In the genomic region with DNA sequence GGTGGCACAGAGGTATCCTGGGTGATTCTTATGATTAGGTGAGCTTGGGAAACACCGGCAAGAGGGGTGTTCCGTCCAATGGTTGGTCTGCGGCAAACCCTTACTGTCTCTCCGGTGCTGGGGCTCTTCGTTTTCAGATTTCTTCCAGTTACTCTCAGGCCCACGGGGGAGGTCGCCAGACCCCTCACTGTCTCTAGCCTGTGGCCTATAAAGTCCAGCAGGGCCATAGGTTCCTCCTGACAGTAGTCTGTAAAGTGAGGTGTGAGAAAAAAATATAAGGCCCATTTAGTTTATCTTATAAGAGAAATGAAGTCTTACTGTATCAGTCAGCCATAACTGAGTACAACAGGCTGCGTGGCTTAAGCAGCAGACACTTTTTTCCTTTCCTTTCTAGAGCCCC, we compare ENCODE assay signal across 15 cellular contexts. TPM values are rescaled to one million over a fixed set of nuclear protein-coding genes. Genes with fewer than 3 reads are reported as not detected.
A peak's percentile ranks its signal among the peaks of the same experiment; 100 is the strongest.
DNase-seq lines count a peak whose midpoint lies in the region; ATAC-seq, FAIRE-seq and TF ChIP-seq lines count a peak whose summit lies in the region.
"Had no signal": no experiment of that assay in that cellular context is flagged by ENCODE, and none has a peak within 500 bp of the region (broad histone marks: within the 10 kb centered on the region; RNA-seq: fewer than 3 reads in every experiment).

No MANE protein-coding gene starts in this region.

- 55% methylated on average over 8 of the region's 8 CpGs; no CpG with 5 or more reads in 1 of the 2 experiments for WGBS in H1 (ENCODE audit: extremely low coverage in 1 of 2, insufficient coverage in 1 of 2, insufficient read length in 1 of 2, insufficient replicate concordance in 2 of 2, low coverage in 1 of 2, low lambda C conversion rate in 2 of 2, missing lambda C conversion rate in 1 of 2), 2 experiments

- H3K27me3 ChIP-seq in ACC112 (ENCODE audit: insufficient read depth, low read length) (peaks cover 34% of the 10 kb centered on the region), H1 (replicated peaks in 1 of 4; ENCODE audit: control insufficient read depth in 3 of 4, extremely low read depth in 1 of 4, insufficient read depth in 3 of 4, low read length in 3 of 4) (peaks cover 19 to 45% (median 36%) of the 10 kb centered on the region in 4 experiments)

- no peak for TF ChIP-seq EP300 in H1 (IDR thresholded peaks at IDR 0.05; ENCODE audit: borderline replicate concordance in 1 of 2, low read depth in 2 of 2, low read length in 2 of 2)

- peak overlapping the region; percentile 89 for H3K4me2 ChIP-seq in H1 (ENCODE audit: insufficient read depth in 1 of 2, low read depth in 2 of 2, low read length in 2 of 2)

- H3K4me1 ChIP-seq in ACC112 (ENCODE audit: control insufficient read depth, insufficient read depth, low read length, unreplicated experiment) (peaks cover 16% of the 10 kb centered on the region), ES-I3 (ENCODE audit: insufficient read depth, low read length) (peaks cover 9% of the 10 kb centered on the region; the same call in 1 of the 2 replicates), H1 (replicated peaks in 1 of 4; ENCODE audit: control insufficient read depth in 3 of 4, insufficient read depth in 4 of 4, low read length in 3 of 4) (peaks cover 0 to 9% (median 6%) of the 10 kb centered on the region in 4 experiments; a peak in 5 of 7 replicates)

- H3K36me3 ChIP-seq in ACC112 (ENCODE audit: insufficient read depth, low read length) (no peaks in the 10 kb centered on the region), ES-I3 (ENCODE audit: insufficient read depth, low read length) (no peaks in the 10 kb centered on the region), H1 (ENCODE audit: control insufficient read depth in 2 of 4, insufficient read depth in 4 of 4, low read length in 3 of 4) (peaks cover 0 to 6% (median 0%) of the 10 kb centered on the region in 4 experiments; a peak in 1 of 8 replicates)
- H3K36me3 ChIP-seq: brain microvascular endothelial cell, esophagus squamous epithelium had no signal

- H3K9me3 ChIP-seq in ES-I3 (ENCODE audit: control insufficient read depth, insufficient read depth, low read length) = peaks cover 5% of the 10 kb centered on the region; the same call in 1 of the 2 replicates
- H3K9me3 ChIP-seq in H1 (ENCODE audit: insufficient read depth in 2 of 2, low read depth in 1 of 2, low read length in 1 of 2) = peaks cover 5 to 10% of the 10 kb centered on the region in 2 experiments

- H4K91ac ChIP-seq in H1 (replicated peaks; ENCODE audit: insufficient read length, low read length) = no peak overlapping the region

- H3K23me2 ChIP-seq in H1 (ENCODE audit: low read depth, low read length) = peaks cover 8% of the 10 kb centered on the region; the same call in 1 of the 2 replicates

- peaks cover 99% of the 10 kb centered on the region for H3K27me3 Mint-ChIP-seq in nephron (ENCODE audit: low read depth)

- no peak for ATAC-seq in HG03135 (IDR thresholded peaks at IDR 0.05; ENCODE audit: unreplicated experiment)

- no peak for DNase-seq in H1 (ENCODE audit: low read depth in 1 of 2, low spot score in 2 of 2)
- DNase-seq in amniotic stem cell (lab: John Stamatoyannopoulos, UW) = no peak
- no peak for DNase-seq in glomerular visceral epithelial cell (ENCODE audit: extremely low spot score)
- no peak for DNase-seq in kidney tubule cell (ENCODE audit: low spot score)
- DNase-seq: brain microvascular endothelial cell; esophagus squamous epithelium; NCI-H187 treated with DMSO at 0.1 percent for 48 hours; NK-92 treated with Interleukin-12 subunit alpha and Interleukin-12 subunit beta, amount 100 ng/mL, for 24 hours; small intestine; SW 1271 had no signal

- H3K9me3 Mint-ChIP-seq in nephron = no peaks in the 10 kb centered on the region

- CTCF ChIA-PET in H1 (lab: Charles Lee; ENCODE audit: partially characterized antibody) = interaction anchor here (1.0 to 1.6 kb wide), 5 partner anchors 9 to 544 kb away, joined by 3 to 7 read pairs (median 4); no protein-coding TSS in a partner anchor

- peaks cover under 1% of the 10 kb centered on the region; the same call in 1 of the 2 replicates for H3K79me1 ChIP-seq in H1 (ENCODE audit: low read depth, low read length)

- no peak overlapping the region for H3K56ac ChIP-seq in H1 (replicated peaks; ENCODE audit: insufficient read length, low read depth, low read length)

- no peak overlapping the region for H4K5ac ChIP-seq in H1 (ENCODE audit: insufficient read length, low read depth, low read length)

- no peak overlapping the region for H2BK20ac ChIP-seq in H1 (ENCODE audit: low read length)

- H3K36me3 Mint-ChIP-seq in nephron (ENCODE audit: low read depth) = no peaks in the 10 kb centered on the region

- H4K8ac ChIP-seq in H1 (ENCODE audit: extremely low read depth, insufficient read depth, low read length) = no peak overlapping the region

- H3K9ac ChIP-seq in ES-I3 (ENCODE audit: low read depth, low read length) (peak overlapping the region; percentile 59; the same call in 1 of the 2 replicates), H1 (replicated peaks in 1 of 4; ENCODE audit: extremely low read depth in 1 of 4, low read depth in 3 of 4, low read length in 3 of 4) (no peak overlapping the region)

- H2BK12ac ChIP-seq in H1 (ENCODE audit: low read depth, low read length) = no peak overlapping the region; the same call in 1 of the 2 replicates

- TF ChIP-seq CTCF in H1 (IDR thresholded peaks at IDR 0.05; ENCODE audit: control extremely low read depth in 1 of 3, insufficient read depth in 1 of 3, low read depth in 1 of 3, low read length in 3 of 3) = no peak
- no peak for TF ChIP-seq CTCF in nephron (IDR thresholded peaks at IDR 0.05; ENCODE audit: unreplicated experiment in 3 of 3)

- H3K4ac ChIP-seq in H1 (replicated peaks; ENCODE audit: insufficient read length, low read depth, low read length) = no peak overlapping the region

- H2BK5ac ChIP-seq in H1 (ENCODE audit: low read depth, low read length) = no peak overlapping the region

- H2AFZ ChIP-seq in ACC112 (ENCODE audit: low read length, unreplicated experiment) (no peak overlapping the region), H1 (ENCODE audit: low read length) (no peak overlapping the region)

- H3K23ac ChIP-seq in H1 (ENCODE audit: insufficient read length) = no peak overlapping the region

- H3K79me2 ChIP-seq in ACC112 (ENCODE audit: control insufficient read depth, insufficient read depth, low read length, unreplicated experiment) (no peaks in the 10 kb centered on the region), H1 (ENCODE audit: control insufficient read depth in 1 of 2, insufficient read depth in 2 of 2, low read length in 2 of 2) (no peaks in the 10 kb centered on the region)

- H3K27ac Mint-ChIP-seq in nephron = no peak overlapping the region

- H3K4me1 Mint-ChIP-seq in nephron = peaks cover 7% of the 10 kb centered on the region

- H3K4me3 ChIP-seq in ACC112 (ENCODE audit: low read depth, low read length) (0 out of 2 replicates have a peak overlapping the region, but pooled peaks have one; percentile 76), H1 (ENCODE audit: extremely low read depth in 1 of 4, insufficient read depth in 2 of 4, low read depth in 3 of 4, low read length in 4 of 4) (peak overlapping the region; percentile 47 to 66 (median 56); a peak in 7 of 8 replicates)

- H3K14ac ChIP-seq in H1 (ENCODE audit: insufficient read length) = no peak overlapping the region

- POLR2A ChIA-PET in H1 (lab: Charles Lee; ENCODE audit: partially characterized antibody) = interaction anchor here (0.7 to 1.5 kb wide), 2 partner anchors 18 to 504 kb away, joined by 3 to 8 read pairs; no protein-coding TSS in a partner anchor

- no peak overlapping the region for H2BK15ac ChIP-seq in H1 (ENCODE audit: low read length)

- no peak for TF ChIP-seq POLR2A in H1 (IDR thresholded peaks at IDR 0.05; ENCODE audit: control extremely low read depth in 1 of 2, low read depth in 2 of 2, low read length in 2 of 2)

- peaks cover 0 to 2% of the 10 kb centered on the region in 2 experiments for H4K20me1 ChIP-seq in H1 (replicated peaks in 1 of 2; ENCODE audit: control insufficient read depth in 1 of 2, insufficient read depth in 2 of 2, low read length in 2 of 2)

- FAIRE-seq in H1 (lab: Jason Lieb, UNC) = no peak
- FAIRE-seq: H54, small intestine had no signal

- H3K18ac ChIP-seq in H1 (ENCODE audit: extremely low read depth, low read length) = no peak overlapping the region

- H3K27ac ChIP-seq in ACC112 (ENCODE audit: low read depth, low read length) = no peak overlapping the region
- no peak overlapping the region for H3K27ac ChIP-seq in H1 (ENCODE audit: low read depth, low read length)
- H3K27ac ChIP-seq: brain microvascular endothelial cell, esophagus squamous epithelium had no signal

- no peak overlapping the region for H2BK120ac ChIP-seq in H1 (replicated peaks; ENCODE audit: low read depth, low read length)

- H2AK5ac ChIP-seq in H1 (ENCODE audit: low read depth, low read length) = no peak overlapping the region

- H3K4me3 Mint-ChIP-seq in nephron = peak overlapping the region; percentile 42 to 73 (median 66)

- TF ChIP-seq RAD21 in H1 (IDR thresholded peaks at IDR 0.05 in 1 of 2, conservative IDR thresholded peaks at IDR 0.05 in 1 of 2; ENCODE audit: low read depth in 2 of 2, low read length in 2 of 2) = no peak

TF ChIP-seq in H1, 55 proteins besides CTCF, POLR2A, EP300 and RAD21:
- TF ChIP-seq CEBPB (IDR thresholded peaks at IDR 0.05; ENCODE audit: low read depth, low read length) = no peak
- no peak for TF ChIP-seq SP4 (IDR thresholded peaks at IDR 0.05; ENCODE audit: low read length)
- TF ChIP-seq CREB1 (IDR thresholded peaks at IDR 0.05) = no peak
- TF ChIP-seq ASH2L (IDR thresholded peaks at IDR 0.05; ENCODE audit: low read length) = peak; percentile 11
- TF ChIP-seq KDM4A (IDR thresholded peaks at IDR 0.05; ENCODE audit: low read depth, low read length, severe bottlenecking) = no peak
TF ChIP-seq in H1: peak in this region for 1.

RNA-seq across cellular contexts. Expression of gene ESYT3, which starts 1.4 kb away (rescaled TPM):
- total RNA-seq in H1 (2021; fragmentation: NEBNext Ultra II Directional; extraction: Animal tissue kit (Norgen Biotek cat#: 25700)) = 7.0 and 7.3 TPM in 2 replicates
- 4.3 and 4.4 TPM in 2 replicates for polyA plus RNA-seq in H1 (2011; rRNA removed)
- polyA plus RNA-seq in H1 (2011; cell fraction: cytosol; rRNA removed) = 4.3 TPM
- polyA plus RNA-seq in H1 (2011; cell fraction: nucleus; rRNA removed) = 19.2 TPM
- polyA plus RNA-seq in H1 (2012, experiment 1 of 2) = 4.3 to 6.6 TPM (median 5.3 TPM) in 4 replicates
- polyA plus RNA-seq in H1 (2012, experiment 2 of 2) = 1.4 TPM
- 4.7 TPM for polyA plus RNA-seq in H1 (2013, experiment 1 of 2)
- polyA plus RNA-seq in H1 (2013, experiment 2 of 2) = 4.9 TPM
- polyA minus RNA-seq in H1 (2011; rRNA and poly(A)+ RNA removed) = 9.0 and 12.1 TPM in 2 replicates
- 5.9 TPM for polyA minus RNA-seq in H1 (2011; cell fraction: cytosol; rRNA and poly(A)+ RNA removed)
- polyA minus RNA-seq in H1 (2011; cell fraction: nucleus; rRNA and poly(A)+ RNA removed) = 23.7 TPM
